Comparison of ENCODE assay signal across 1 cellular context in genomic region chr4:122480023-122480422, GRCh38.
TF ChIP-seq lines count a peak whose summit lies in the region.

No MANE protein-coding gene starts in this region.

TF ChIP-seq in K562, 482 proteins besides CTCF, POLR2A, EP300 and RAD21 (continued from another document):
- TF ChIP-seq CLOCK (CRISPR knock-in tag; IDR thresholded peaks at IDR 0.05; ENCODE audit: borderline replicate concordance) (no peak), ZEB2 (IDR thresholded peaks at IDR 0.05) (0 out of 2 replicates have a peak, but pooled peaks have one; percentile 54), ZNF592 (IDR thresholded peaks at IDR 0.05) (0 out of 2 replicates have a peak, but pooled peaks have one; percentile 22), TCF3 (CRISPR knock-in tag; IDR thresholded peaks at IDR 0.05) (0 out of 2 replicates have a peak, but pooled peaks have one; percentile 13), ZNF780A (CRISPR knock-in tag; IDR thresholded peaks at IDR 0.05) (no peak), NBN (IDR thresholded peaks at IDR 0.05; ENCODE audit: low read depth) (no peak), FOXA3 (CRISPR knock-in tag; conservative IDR thresholded peaks at IDR 0.05 in 1 of 2, IDR thresholded peaks at IDR 0.05 in 1 of 2) (no peak), CXXC5 (CRISPR knock-in tag; IDR thresholded peaks at IDR 0.05) (no peak), FOXA1 (IDR thresholded peaks at IDR 0.05; ENCODE audit: borderline replicate concordance) (no peak), ZNF232 (CRISPR knock-in tag; IDR thresholded peaks at IDR 0.05) (no peak), TEAD4 (IDR thresholded peaks at IDR 0.05; ENCODE audit: low read length) (peak; percentile 71), TEAD4 (CRISPR knock-in tag; IDR thresholded peaks at IDR 0.05; ENCODE audit: borderline replicate concordance) (no peak), NR2C2 (CRISPR knock-in tag; IDR thresholded peaks at IDR 0.05) (no peak), NR2C2 (tag; IDR thresholded peaks at IDR 0.05) (peak; percentile 28; the same call in 1 of the 2 replicates), ZSCAN32 (CRISPR knock-in tag; IDR thresholded peaks at IDR 0.05) (no peak), HOXB6 (CRISPR knock-in tag; IDR thresholded peaks at IDR 0.05; ENCODE audit: borderline replicate concordance) (no peak), MTF1 (CRISPR knock-in tag; IDR thresholded peaks at IDR 0.05; ENCODE audit: borderline replicate concordance) (no peak), NR2F6 (CRISPR knock-in tag; IDR thresholded peaks at IDR 0.05) (no peak), CREBBP (IDR thresholded peaks at IDR 0.05; ENCODE audit: low read depth, low read length) (no peak), ZNF436 (CRISPR knock-in tag; IDR thresholded peaks at IDR 0.05) (no peak), ZNF408 (CRISPR knock-in tag; IDR thresholded peaks at IDR 0.05; ENCODE audit: low read depth) (no peak), NELFE (IDR thresholded peaks at IDR 0.05; ENCODE audit: insufficient read depth, insufficient read length) (no peak), FOXP4 (CRISPR knock-in tag; IDR thresholded peaks at IDR 0.05; ENCODE audit: borderline replicate concordance) (no peak), POLR2G (IDR thresholded peaks at IDR 0.05; ENCODE audit: low read depth, low read length) (no peak), TRIM25 (IDR thresholded peaks at IDR 0.05; ENCODE audit: borderline replicate concordance) (no peak), C11orf30 (IDR thresholded peaks at IDR 0.05; ENCODE audit: low read depth) (no peak), CBX3 (IDR thresholded peaks at IDR 0.05; ENCODE audit: borderline replicate concordance in 1 of 2, low read length in 2 of 2) (0 out of 3 replicates have a peak, but pooled peaks of 1 of the 2 experiments have one; percentile 21), ESRRA (IDR thresholded peaks at IDR 0.05; ENCODE audit: borderline replicate concordance, low read depth) (no peak)
